ENCODE assay signal across 1 cellular context in the genomic region with DNA sequence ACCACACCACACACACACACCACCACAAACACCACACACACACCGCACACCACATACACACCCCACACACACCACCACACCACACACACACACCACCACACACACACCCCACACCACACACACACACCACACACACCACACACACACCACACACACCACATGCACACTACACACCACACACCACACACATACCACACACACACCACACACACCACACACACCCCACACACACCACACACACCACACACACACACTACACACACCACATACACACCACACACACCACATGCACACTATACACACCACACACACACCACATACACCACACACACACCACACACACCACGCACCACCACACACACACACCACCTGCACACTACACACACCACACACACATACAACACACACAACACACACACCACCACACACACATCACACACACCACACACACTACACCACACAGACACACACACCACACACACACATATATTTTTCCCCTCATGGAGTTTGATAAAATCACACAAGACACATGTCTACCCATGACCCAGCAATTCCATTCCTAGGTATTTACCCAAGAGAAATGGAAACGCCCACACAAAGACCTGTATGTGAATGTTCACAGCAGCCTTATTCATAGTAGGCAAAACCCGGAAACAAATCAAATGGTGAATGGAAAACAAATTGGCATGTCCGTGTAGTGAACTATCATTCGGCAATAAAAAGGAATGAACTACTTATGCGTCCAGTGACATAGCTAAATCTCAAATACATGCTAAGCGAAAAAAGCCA.
A peak's percentile ranks its signal among the peaks of the same experiment; 100 is the strongest.
TF ChIP-seq lines count a peak whose summit lies in the region.

No MANE protein-coding gene starts in this region.

TF ChIP-seq in HepG2, 621 proteins besides CTCF, POLR2A, EP300 and RAD21:
- TF ChIP-seq, protein P1, sequence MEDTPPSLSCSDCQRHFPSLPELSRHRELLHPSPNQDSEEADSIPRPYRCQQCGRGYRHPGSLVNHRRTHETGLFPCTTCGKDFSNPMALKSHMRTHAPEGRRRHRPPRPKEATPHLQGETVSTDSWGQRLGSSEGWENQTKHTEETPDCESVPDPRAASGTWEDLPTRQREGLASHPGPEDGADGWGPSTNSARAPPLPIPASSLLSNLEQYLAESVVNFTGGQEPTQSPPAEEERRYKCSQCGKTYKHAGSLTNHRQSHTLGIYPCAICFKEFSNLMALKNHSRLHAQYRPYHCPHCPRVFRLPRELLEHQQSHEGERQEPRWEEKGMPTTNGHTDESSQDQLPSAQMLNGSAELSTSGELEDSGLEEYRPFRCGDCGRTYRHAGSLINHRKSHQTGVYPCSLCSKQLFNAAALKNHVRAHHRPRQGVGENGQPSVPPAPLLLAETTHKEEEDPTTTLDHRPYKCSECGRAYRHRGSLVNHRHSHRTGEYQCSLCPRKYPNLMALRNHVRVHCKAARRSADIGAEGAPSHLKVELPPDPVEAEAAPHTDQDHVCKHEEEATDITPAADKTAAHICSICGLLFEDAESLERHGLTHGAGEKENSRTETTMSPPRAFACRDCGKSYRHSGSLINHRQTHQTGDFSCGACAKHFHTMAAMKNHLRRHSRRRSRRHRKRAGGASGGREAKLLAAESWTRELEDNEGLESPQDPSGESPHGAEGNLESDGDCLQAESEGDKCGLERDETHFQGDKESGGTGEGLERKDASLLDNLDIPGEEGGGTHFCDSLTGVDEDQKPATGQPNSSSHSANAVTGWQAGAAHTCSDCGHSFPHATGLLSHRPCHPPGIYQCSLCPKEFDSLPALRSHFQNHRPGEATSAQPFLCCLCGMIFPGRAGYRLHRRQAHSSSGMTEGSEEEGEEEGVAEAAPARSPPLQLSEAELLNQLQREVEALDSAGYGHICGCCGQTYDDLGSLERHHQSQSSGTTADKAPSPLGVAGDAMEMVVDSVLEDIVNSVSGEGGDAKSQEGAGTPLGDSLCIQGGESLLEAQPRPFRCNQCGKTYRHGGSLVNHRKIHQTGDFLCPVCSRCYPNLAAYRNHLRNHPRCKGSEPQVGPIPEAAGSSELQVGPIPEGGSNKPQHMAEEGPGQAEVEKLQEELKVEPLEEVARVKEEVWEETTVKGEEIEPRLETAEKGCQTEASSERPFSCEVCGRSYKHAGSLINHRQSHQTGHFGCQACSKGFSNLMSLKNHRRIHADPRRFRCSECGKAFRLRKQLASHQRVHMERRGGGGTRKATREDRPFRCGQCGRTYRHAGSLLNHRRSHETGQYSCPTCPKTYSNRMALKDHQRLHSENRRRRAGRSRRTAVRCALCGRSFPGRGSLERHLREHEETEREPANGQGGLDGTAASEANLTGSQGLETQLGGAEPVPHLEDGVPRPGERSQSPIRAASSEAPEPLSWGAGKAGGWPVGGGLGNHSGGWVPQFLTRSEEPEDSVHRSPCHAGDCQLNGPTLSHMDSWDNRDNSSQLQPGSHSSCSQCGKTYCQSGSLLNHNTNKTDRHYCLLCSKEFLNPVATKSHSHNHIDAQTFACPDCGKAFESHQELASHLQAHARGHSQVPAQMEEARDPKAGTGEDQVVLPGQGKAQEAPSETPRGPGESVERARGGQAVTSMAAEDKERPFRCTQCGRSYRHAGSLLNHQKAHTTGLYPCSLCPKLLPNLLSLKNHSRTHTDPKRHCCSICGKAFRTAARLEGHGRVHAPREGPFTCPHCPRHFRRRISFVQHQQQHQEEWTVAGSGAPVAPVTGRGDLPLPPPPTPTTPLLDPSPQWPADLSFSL (CRISPR knock-in tag; IDR thresholded peaks at IDR 0.05): peak; percentile 77; the same call in 1 of the 2 replicates
- TF ChIP-seq HNRNPL (IDR thresholded peaks at IDR 0.05; ENCODE audit: low read depth, low read length) (peak; percentile 83), SNRNP70 (IDR thresholded peaks at IDR 0.05; ENCODE audit: low read depth, low read length) (no peak)
